ENCODE assay signal across 10 cellular contexts in genomic region chr7:54933610-54934009, GRCh38.
DNase-seq lines count a peak whose midpoint lies in the region; ATAC-seq and TF ChIP-seq lines count a peak whose summit lies in the region.
"Had no signal": no experiment of that assay in that cellular context is flagged by ENCODE, and none has a peak within 500 bp of the region (broad histone marks: within the 10 kb centered on the region; RNA-seq: fewer than 3 reads in every experiment).

No MANE protein-coding gene starts in this region.

- peak overlapping the region; percentile 85 for H3K4me3 Mint-ChIP-seq in nephron progenitor cell

- peaks cover 18% of the 10 kb centered on the region for H3K36me3 Mint-ChIP-seq in nephron progenitor cell (ENCODE audit: low read depth)

- H3K9me3 ChIP-seq in heart right ventricle (peaks cover 0 to 33% (median 12%) of the 10 kb centered on the region in 11 donors), esophagus muscularis mucosa (peaks cover 0 to 9% (median 4%) of the 10 kb centered on the region in 4 donors)

- H3K36me3 ChIP-seq in heart right ventricle (no peaks in the 10 kb centered on the region), esophagus muscularis mucosa (no peaks in the 10 kb centered on the region)

- H3K27me3 Mint-ChIP-seq in nephron progenitor cell (ENCODE audit: low read depth, poor library complexity) = peaks cover 26% of the 10 kb centered on the region

- no peak for TF ChIP-seq EP300 in esophagus muscularis mucosa (IDR thresholded peaks at IDR 0.05)

- peaks cover 23% of the 10 kb centered on the region for H3K9me3 Mint-ChIP-seq in nephron progenitor cell

- TF ChIP-seq POLR2A in esophagus muscularis mucosa (IDR thresholded peaks at IDR 0.05; ENCODE audit: low read depth) = no peak

- 36 to 37% methylated on average over 3 of the region's 3 CpGs for WGBS in heart right ventricle, 2 donors
- 33% methylated on average over 3 of the region's 3 CpGs for WGBS in esophagus muscularis mucosa

- peak overlapping the region in 9 of 10 donors; percentile 23 to 55 (median 50) for H3K4me3 ChIP-seq in heart right ventricle
- H3K4me3 ChIP-seq in esophagus muscularis mucosa = peak overlapping the region; percentile 51 to 65 (median 56)

- no peak for TF ChIP-seq CTCF in heart right ventricle (IDR thresholded peaks at IDR 0.05)
- no peak for TF ChIP-seq CTCF in esophagus muscularis mucosa (IDR thresholded peaks at IDR 0.05)
- no peak for TF ChIP-seq CTCF in nephron progenitor cell (IDR thresholded peaks at IDR 0.05)

- H3K27ac Mint-ChIP-seq in nephron progenitor cell = no peak overlapping the region

- peaks cover 10% of the 10 kb centered on the region for H3K4me1 Mint-ChIP-seq in nephron progenitor cell

- H3K27me3 ChIP-seq in heart right ventricle (peaks cover 0 to 22% (median 7%) of the 10 kb centered on the region in 7 donors), esophagus muscularis mucosa (no peaks in the 10 kb centered on the region)

- H3K4me1 ChIP-seq in heart right ventricle (peaks cover 0 to 12% (median 8%) of the 10 kb centered on the region in 9 donors), esophagus muscularis mucosa (peaks cover 10 to 15% (median 11%) of the 10 kb centered on the region in 4 donors)

- DNase-seq in heart right ventricle = no peak
- DNase-seq in left cardiac atrium = no peak
- no peak for DNase-seq in esophagus muscularis mucosa (ENCODE audit: extremely low spot score)
- no peak for DNase-seq in nephron progenitor cell
- DNase-seq in stimulated activated naive CD4-positive, alpha-beta T cell treated with Interleukin-2 at 50 U/mL for 16 hours (lab: John Stamatoyannopoulos, UW) = no peak
- DNase-seq in activated effector memory CD4-positive, alpha-beta T cell treated with Interleukin-2 at 50 U/mL for 16 hours = no peak
- no peak for DNase-seq in stimulated activated CD4-positive, alpha-beta T cell treated with anti-CD3 and anti-CD28 coated beads, Interleukin-1b, Interleukin-23, amount 100 ng/mL, for 48 hours
- DNase-seq in stimulated activated CD4-positive, alpha-beta T cell treated with anti-CD3 and anti-CD28 coated beads, Interleukin-12 subunit alpha, Interleukin-12 subunit beta, amount 100 ng/mL, for 4 hours = no peak
- DNase-seq: activated CD8-positive, alpha-beta memory T cell treated with anti-CD3 and anti-CD28 coated beads for 24 hours; effector CD8-positive, alpha-beta T cell had no signal

- H3K27ac ChIP-seq in heart right ventricle (peak overlapping the region in 3 of 10 donors; percentile 27 to 55 (median 53)), esophagus muscularis mucosa (replicated peaks in 1 of 4) (peak overlapping the region; percentile 74 to 82 (median 78))

- peak in 1 of 8 donors; percentile 21 for ATAC-seq in heart right ventricle
- ATAC-seq in left cardiac atrium = no peak

- intact Hi-C loops in heart right ventricle (cut with DNase I) (no loop called here), left cardiac atrium (cut with DNase I) (no loop called here), esophagus muscularis mucosa (cut with DNase I) (loop anchor here (10.0 kb wide), 1 partner anchor 81 kb away; the partner anchor contains the start of gene EGFR)
